In the genomic region with DNA sequence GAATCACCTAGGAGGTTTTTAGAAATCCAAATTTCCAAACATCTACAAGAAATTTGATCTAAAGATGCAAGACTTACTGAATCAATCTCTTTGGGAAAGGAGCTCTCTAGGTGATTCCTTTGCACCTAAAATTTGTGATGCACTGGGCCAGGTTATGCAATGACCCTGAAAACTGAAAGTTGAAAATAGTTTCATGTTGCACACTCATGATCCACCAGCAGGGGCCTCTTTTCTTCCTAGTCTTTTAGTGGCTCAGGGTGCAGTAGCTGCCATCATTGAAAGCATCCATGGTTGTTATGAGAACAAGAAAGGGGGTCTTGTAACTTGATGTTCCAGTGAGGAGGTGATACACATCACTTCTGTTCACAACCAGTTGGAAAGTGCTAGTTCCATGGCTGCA, we compare ENCODE assay signal across 12 cellular contexts.
A peak's percentile ranks its signal among the peaks of the same experiment; 100 is the strongest.
DNase-seq lines count a peak whose midpoint lies in the region; ATAC-seq and TF ChIP-seq lines count a peak whose summit lies in the region.
"Had no signal": no experiment of that assay in that cellular context is flagged by ENCODE, and none has a peak within 500 bp of the region (broad histone marks: within the 10 kb centered on the region; RNA-seq: fewer than 3 reads in every experiment).

No MANE protein-coding gene starts in this region.

- no peak overlapping the region for H3K27ac Mint-ChIP-seq in neural crest cell (ENCODE audit: unreplicated experiment)
- no peak overlapping the region for H3K27ac Mint-ChIP-seq in activated CD4-positive, alpha-beta T cell treated with anti-CD3 and anti-CD28 coated beads, Interleukin-2, amount 10 ng/mL, durations not matched to agents 7 days and 5 days
- H3K27ac Mint-ChIP-seq: activated naive CD4-positive, alpha-beta T cell treated with anti-CD3 and anti-CD28 coated beads, Interleukin-2, amount 50 U/mL, for 24 hours; natural killer cell had no signal

- DNase-seq in WERI-Rb-1 (no peak), neural crest cell (ENCODE audit: low read depth, low spot score) (no peak), H4 (ENCODE audit: low spot score) (no peak)
- DNase-seq in activated CD4-positive, alpha-beta T cell treated with anti-CD3 and anti-CD28 coated beads, Interleukin-2, amount 10 ng/mL, durations not matched to agents 7 days and 5 days, result no peak
- DNase-seq in activated CD8-positive, alpha-beta memory T cell treated with anti-CD3 and anti-CD28 coated beads, Interleukin-2, amount 50 U/mL, for 48 hours, result no peak
- DNase-seq: DMS79 treated with DMSO at 0.1 percent for 48 hours, natural killer cell, NCI-H1105 treated with DMSO at 0.1 percent for 48 hours, SHP77 had no signal

- no peak overlapping the region for H3K4me3 ChIP-seq in WERI-Rb-1 (ENCODE audit: low read depth, low read length)

- TF ChIP-seq CTCF in WERI-Rb-1 (IDR thresholded peaks at IDR 0.05; ENCODE audit: low read depth, low read length) (peak; percentile 32; the same call in 1 of the 2 replicates), neural crest cell (conservative IDR thresholded peaks at IDR 0.05) (peak; percentile 46)

- no peaks in the 10 kb centered on the region for H3K27me3 ChIP-seq in WERI-Rb-1 (ENCODE audit: insufficient read depth, low read depth, severe bottlenecking)

- no peak overlapping the region for H3K4me3 Mint-ChIP-seq in neural crest cell
- no peak overlapping the region for H3K4me3 Mint-ChIP-seq in activated CD4-positive, alpha-beta T cell treated with anti-CD3 and anti-CD28 coated beads, Interleukin-2, amount 10 ng/mL, durations not matched to agents 7 days and 5 days
- H3K4me3 Mint-ChIP-seq: activated naive CD4-positive, alpha-beta T cell treated with anti-CD3 and anti-CD28 coated beads, Interleukin-2, amount 50 U/mL, for 24 hours; natural killer cell had no signal

- POLR2A ChIA-PET in activated CD4-positive, alpha-beta T cell treated with anti-CD3 and anti-CD28 coated beads, Interleukin-2, amount 10 ng/mL, durations not matched to agents 7 days and 5 days (lab: Charles Lee), result no interaction called here

- no peaks in the 10 kb centered on the region for H3K9me3 ChIP-seq in WERI-Rb-1 (ENCODE audit: severe bottlenecking)

- no peaks in the 10 kb centered on the region for H3K36me3 ChIP-seq in WERI-Rb-1

- H3K27me3 Mint-ChIP-seq in neural crest cell (ENCODE audit: low read depth), result no peaks in the 10 kb centered on the region
- no peaks in the 10 kb centered on the region for H3K27me3 Mint-ChIP-seq in activated CD4-positive, alpha-beta T cell treated with anti-CD3 and anti-CD28 coated beads, Interleukin-2, amount 10 ng/mL, durations not matched to agents 7 days and 5 days
- H3K27me3 Mint-ChIP-seq: activated naive CD4-positive, alpha-beta T cell treated with anti-CD3 and anti-CD28 coated beads, Interleukin-2, amount 50 U/mL, for 24 hours had no signal

- H3K4me1 Mint-ChIP-seq in neural crest cell, result peaks cover 28% of the 10 kb centered on the region
- H3K4me1 Mint-ChIP-seq in activated CD4-positive, alpha-beta T cell treated with anti-CD3 and anti-CD28 coated beads, Interleukin-2, amount 10 ng/mL, durations not matched to agents 7 days and 5 days, result no peaks in the 10 kb centered on the region
- H3K4me1 Mint-ChIP-seq: activated naive CD4-positive, alpha-beta T cell treated with anti-CD3 and anti-CD28 coated beads, Interleukin-2, amount 50 U/mL, for 24 hours; natural killer cell had no signal

- CTCF ChIA-PET in activated CD4-positive, alpha-beta T cell treated with anti-CD3 and anti-CD28 coated beads, Interleukin-2, amount 10 ng/mL, durations not matched to agents 7 days and 5 days (lab: Charles Lee), result no interaction called here

- peaks cover 4% of the 10 kb centered on the region for H3K9me3 Mint-ChIP-seq in neural crest cell
- no peaks in the 10 kb centered on the region for H3K9me3 Mint-ChIP-seq in activated CD4-positive, alpha-beta T cell treated with anti-CD3 and anti-CD28 coated beads, Interleukin-2, amount 10 ng/mL, durations not matched to agents 7 days and 5 days
- H3K9me3 Mint-ChIP-seq: activated naive CD4-positive, alpha-beta T cell treated with anti-CD3 and anti-CD28 coated beads, Interleukin-2, amount 50 U/mL, for 24 hours had no signal

- ATAC-seq in GM18867 (IDR thresholded peaks at IDR 0.05; ENCODE audit: unreplicated experiment) (peak; percentile 75), HG02885 (IDR thresholded peaks at IDR 0.05; ENCODE audit: poor library complexity, unreplicated experiment) (peak; percentile 67)
- ATAC-seq: natural killer cell had no signal

- H3K27ac ChIP-seq in WERI-Rb-1, result no peak overlapping the region

- H3K36me3 Mint-ChIP-seq in neural crest cell (ENCODE audit: low read depth), result no peaks in the 10 kb centered on the region
- no peaks in the 10 kb centered on the region for H3K36me3 Mint-ChIP-seq in activated CD4-positive, alpha-beta T cell treated with anti-CD3 and anti-CD28 coated beads, Interleukin-2, amount 10 ng/mL, durations not matched to agents 7 days and 5 days (ENCODE audit: low read depth)
- H3K36me3 Mint-ChIP-seq: activated naive CD4-positive, alpha-beta T cell treated with anti-CD3 and anti-CD28 coated beads, Interleukin-2, amount 50 U/mL, for 24 hours; natural killer cell had no signal
